In the genomic region with DNA sequence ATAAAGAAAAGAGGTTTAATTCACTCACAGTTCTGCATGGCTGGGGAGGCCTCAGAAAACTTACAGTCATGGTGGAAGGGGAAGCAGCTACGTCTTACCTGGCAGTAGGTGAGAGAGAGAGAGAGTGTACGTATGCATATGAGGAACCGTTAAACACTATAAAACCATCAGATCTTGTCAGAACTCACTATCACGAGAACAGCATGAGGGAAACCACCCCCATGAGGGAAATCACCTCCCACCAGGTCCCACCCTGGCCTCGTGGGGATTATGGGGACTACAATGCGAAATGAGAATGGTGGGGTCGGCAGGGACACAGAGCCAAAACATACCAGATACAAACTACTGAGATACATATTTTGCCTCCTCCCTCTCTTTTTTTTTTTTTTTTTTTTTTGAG, we compare ENCODE assay signal across 7 cellular contexts.
"Had no signal": no experiment of that assay in that cellular context is flagged by ENCODE, and none has a peak within 500 bp of the region (broad histone marks: within the 10 kb centered on the region; RNA-seq: fewer than 3 reads in every experiment).

No MANE protein-coding gene starts in this region.

- H3K4me3 ChIP-seq: GM23248 had no signal

- FAIRE-seq: HTR-8/SVneo had no signal

- H2AFZ ChIP-seq: GM23248 had no signal

- H3K9ac ChIP-seq: GM23248 had no signal

- H3K27ac ChIP-seq: GM23248 had no signal

- DNase-seq: GM23248, GOT3, H7, HCEC 1CT, IMR-90, KBM-7 had no signal
